In genomic region chr12:64478661-64479060, GRCh38 we compare ENCODE assay signal across 16 cellular contexts. TPM values are rescaled to one million over a fixed set of nuclear protein-coding genes. Genes with fewer than 3 reads are reported as not detected.
DNase-seq lines count a peak whose midpoint lies in the region; ATAC-seq, FAIRE-seq and TF ChIP-seq lines count a peak whose summit lies in the region.
"Had no signal": no experiment of that assay in that cellular context is flagged by ENCODE, and none has a peak within 500 bp of the region (broad histone marks: within the 10 kb centered on the region; RNA-seq: fewer than 3 reads in every experiment).

No MANE protein-coding gene starts in this region.

- H3K4me1 ChIP-seq in HepG2 (ENCODE audit: insufficient read depth, low read length) = no peaks in the 10 kb centered on the region
- no peaks in the 10 kb centered on the region for H3K4me1 ChIP-seq in right lobe of liver
- H3K4me1 ChIP-seq in Loucy (ENCODE audit: insufficient read depth, low read length, poor library complexity, severe bottlenecking) = peaks cover 10% of the 10 kb centered on the region
- no peaks in the 10 kb centered on the region for H3K4me1 ChIP-seq in fibroblast of lung (ENCODE audit: control insufficient read depth, extremely low read depth, insufficient read depth, low read length)
- H3K4me1 ChIP-seq: BLaER1 had no signal

- no peaks in the 10 kb centered on the region for H3F3A ChIP-seq in Loucy (ENCODE audit: low read depth)

- no peaks in the 10 kb centered on the region for H3K27me3 ChIP-seq in HepG2 (ENCODE audit: control insufficient read depth in 1 of 2, insufficient read depth in 2 of 2, low read length in 2 of 2)
- H3K27me3 ChIP-seq in right lobe of liver = no peaks in the 10 kb centered on the region
- no peaks in the 10 kb centered on the region for H3K27me3 ChIP-seq in Loucy (ENCODE audit: insufficient read depth, low read length, poor library complexity, severe bottlenecking)
- H3K27me3 ChIP-seq in fibroblast of lung (ENCODE audit: control insufficient read depth, insufficient read depth, low read length) = no peaks in the 10 kb centered on the region
- H3K27me3 ChIP-seq: BLaER1 had no signal

- CTCF ChIA-PET in HepG2 (lab: Yijun Ruan, JAX; ENCODE audit: low intra/inter-chr PET ratio, low total read pairs) = no interaction called here

- H3K79me2 ChIP-seq in HepG2 (ENCODE audit: insufficient read depth, low read length) (peaks cover 8% of the 10 kb centered on the region), Loucy (ENCODE audit: insufficient read depth, low read length) (peaks cover 13% of the 10 kb centered on the region), fibroblast of lung (ENCODE audit: control insufficient read depth, insufficient read depth, low read length) (peaks cover 8% of the 10 kb centered on the region)

- no peak for TF ChIP-seq CTCF in HepG2 (CRISPR knock-in tag; IDR thresholded peaks at IDR 0.05)
- TF ChIP-seq CTCF in right lobe of liver (IDR thresholded peaks at IDR 0.05) = no peak
- TF ChIP-seq CTCF in Loucy (conservative IDR thresholded peaks at IDR 0.05; ENCODE audit: low read length) = no peak
- TF ChIP-seq CTCF in fibroblast of lung (conservative IDR thresholded peaks at IDR 0.05 in 1 of 2, IDR thresholded peaks at IDR 0.05 in 1 of 2; ENCODE audit: low read depth in 1 of 2, low read length in 2 of 2) = no peak

- TF ChIP-seq EP300 in HepG2 (IDR thresholded peaks at IDR 0.05; ENCODE audit: low read depth in 2 of 2, low read length in 2 of 2) (no peak), HepG2 (CRISPR knock-in tag; IDR thresholded peaks at IDR 0.05; ENCODE audit: borderline replicate concordance) (no peak)

- no peak overlapping the region for H3K4me3 ChIP-seq in HepG2 (replicated peaks in 1 of 3; ENCODE audit: insufficient read depth in 1 of 3, low read depth in 2 of 3, low read length in 3 of 3)
- no peak overlapping the region for H3K4me3 ChIP-seq in right lobe of liver
- no peak overlapping the region for H3K4me3 ChIP-seq in Loucy (ENCODE audit: low read length, poor library complexity, severe bottlenecking)
- H3K4me3 ChIP-seq in fibroblast of lung (replicated peaks in 1 of 4; ENCODE audit: control extremely low read depth in 1 of 4, insufficient read depth in 1 of 4, low read depth in 3 of 4, low read length in 4 of 4) = no peak overlapping the region
- H3K4me3 ChIP-seq: BLaER1, HAP-1 had no signal

- no peaks in the 10 kb centered on the region for H3K9me2 ChIP-seq in Loucy (replicated peaks; ENCODE audit: low read depth, low read length)

- no peak overlapping the region for H3K9ac ChIP-seq in HepG2 (ENCODE audit: insufficient read depth, low read depth, low read length)
- H3K9ac ChIP-seq in Loucy (ENCODE audit: low read depth, low read length, poor library complexity, severe bottlenecking) = no peak overlapping the region
- peak overlapping the region; percentile 7 for H3K9ac ChIP-seq in fibroblast of lung (ENCODE audit: insufficient read depth, low read length)
- H3K9ac ChIP-seq: BLaER1 had no signal

- no TSS peak for BruUV-seq in HepG2 (replicated peaks; lab: Mats Ljungman, UMichigan)

- DNase-seq in HepG2 (ENCODE audit: low spot score) (no peak), right lobe of liver (no peak), fibroblast of lung (ENCODE audit: low read depth in 2 of 2) (no peak), substantia nigra (lab: John Stamatoyannopoulos, UW) (no peak), dedifferentiated amniotic fluid mesenchymal stem cell (ENCODE audit: extremely low spot score) (no peak)
- DNase-seq: CD4-positive, alpha-beta memory T cell; DMS153; DMS79; GF-D8; GOT3 had no signal

- H3K9me3 ChIP-seq in HepG2 (ENCODE audit: low read length) (no peaks in the 10 kb centered on the region), right lobe of liver (peaks cover 0 to 2% (median 0%) of the 10 kb centered on the region in 4 donors), Loucy (ENCODE audit: insufficient read depth, low read depth, low read length) (peaks cover 5% of the 10 kb centered on the region; the same call in 1 of the 2 replicates), fibroblast of lung (ENCODE audit: control insufficient read depth, insufficient read depth, low read depth, low read length) (no peaks in the 10 kb centered on the region)
- H3K9me3 ChIP-seq: HAP-1 had no signal

- in situ Hi-C loops in HepG2 (cut with HindIII; ENCODE audit: extremely low pct_ligation_motif_present, low pct_unique_long_range_greater_than_20kb) = no loop called here

- H3K27ac ChIP-seq in HepG2 (ENCODE audit: extremely low read length, insufficient read depth, low read length) = no peak overlapping the region
- H3K27ac ChIP-seq in right lobe of liver = no peak overlapping the region
- H3K27ac ChIP-seq in fibroblast of lung (ENCODE audit: insufficient read depth, low read length) = no peak overlapping the region
- H3K27ac ChIP-seq in substantia nigra (ENCODE audit: low read depth, low read length, poor library complexity, severe bottlenecking) = no peak overlapping the region
- H3K27ac ChIP-seq: 22Rv1, BLaER1 had no signal

- FAIRE-seq in HepG2 (lab: Jason Lieb, UNC) = no peak
- FAIRE-seq: HTR-8/SVneo had no signal

- ATAC-seq in HepG2 (no peak), right lobe of liver (no peak), HG03460 (IDR thresholded peaks at IDR 0.05; ENCODE audit: unreplicated experiment) (no peak)

- POLR2A ChIA-PET in HepG2 (lab: Yijun Ruan, JAX) = no interaction called here

- no peak for TF ChIP-seq RAD21 in HepG2 (CRISPR knock-in tag; IDR thresholded peaks at IDR 0.05)

- H3K36me3 ChIP-seq in HepG2 (replicated peaks in 1 of 2; ENCODE audit: control insufficient read depth in 1 of 2, insufficient read depth in 2 of 2, low read length in 2 of 2) (peaks cover 4 to 52% of the 10 kb centered on the region in 2 experiments), right lobe of liver (peaks cover 0 to 36% (median 10%) of the 10 kb centered on the region in 4 donors), Loucy (ENCODE audit: insufficient read depth, low read length) (peaks cover 63% of the 10 kb centered on the region), fibroblast of lung (ENCODE audit: control insufficient read depth, insufficient read depth, low read length) (peaks cover 6% of the 10 kb centered on the region)

- H2AFZ ChIP-seq in HepG2 (ENCODE audit: low read length) = no peak overlapping the region
- no peak overlapping the region for H2AFZ ChIP-seq in Loucy (ENCODE audit: low read length)
- H2AFZ ChIP-seq in fibroblast of lung (ENCODE audit: low read length) = no peak overlapping the region

- intact Hi-C loops in HepG2 (cut with micrococcal nuclease; ENCODE audit: unreplicated experiment) = no loop called here
- intact Hi-C loops in right lobe of liver (cut with DNase I) = loop anchor here in 1 of 2 donors (10.0 kb wide), 1 partner anchor 54 kb away; no protein-coding TSS in a partner anchor

- TF ChIP-seq POLR2A in HepG2 (IDR thresholded peaks at IDR 0.05; ENCODE audit: insufficient read depth in 1 of 2, low read depth in 2 of 2, low read length in 2 of 2) = no peak
- no peak for TF ChIP-seq POLR2A in right lobe of liver (IDR thresholded peaks at IDR 0.05)

- H4K20me1 ChIP-seq in HepG2 (ENCODE audit: insufficient read depth, low read length) (no peaks in the 10 kb centered on the region), Loucy (ENCODE audit: insufficient read depth, low read length, poor library complexity, severe bottlenecking) (peaks cover 18% of the 10 kb centered on the region), fibroblast of lung (ENCODE audit: control insufficient read depth, extremely low read depth, insufficient read depth, low read length) (no peaks in the 10 kb centered on the region)
- H4K20me1 ChIP-seq: BLaER1 had no signal

- no peak overlapping the region for H3K4me2 ChIP-seq in HepG2 (ENCODE audit: low read depth, low read length)
- H3K4me2 ChIP-seq in Loucy (ENCODE audit: low read depth, low read length, poor library complexity, severe bottlenecking) = peak overlapping the region; percentile 2
- no peak overlapping the region for H3K4me2 ChIP-seq in fibroblast of lung (ENCODE audit: extremely low read depth, insufficient read depth, low read length)
- H3K4me2 ChIP-seq: BLaER1 had no signal

TF ChIP-seq in HepG2, 621 proteins besides CTCF, POLR2A, EP300 and RAD21 (continues in another document):
- TF ChIP-seq SP2 (CRISPR knock-in tag; IDR thresholded peaks at IDR 0.05) (no peak), HNF4A (CRISPR knock-in tag; IDR thresholded peaks at IDR 0.05) (no peak), MAFK (conservative IDR thresholded peaks at IDR 0.05 in 1 of 2, IDR thresholded peaks at IDR 0.05 in 1 of 2; ENCODE audit: low read length in 2 of 2) (peak; percentile 92 to 95), ZNF260 (CRISPR knock-in tag; IDR thresholded peaks at IDR 0.05; ENCODE audit: borderline replicate concordance, low read depth) (no peak)

RNA-seq across cellular contexts. Expression of gene TBK1, which starts 26.7 kb away (rescaled TPM):
- total RNA-seq in HepG2 (2016; rRNA removed; fragmentation: Illumina TruSeq; extraction: Trizol) (25.2 and 35.1 TPM in 2 replicates), right lobe of liver (10 to 100 TPM in 5 of 6 experiments, 1 to 10 TPM in 1; 9.0 to 21.8 (median 14.0) TPM), fibroblast of lung (35.4 and 42.9 TPM in 2 replicates)
- 4.1 and 5.1 TPM in 2 replicates for total RNA-seq in HepG2 (2016; cell fraction: cytosol; rRNA removed; fragmentation: Illumina TruSeq; extraction: Trizol; ENCODE audit: low read depth)
- total RNA-seq in HepG2 (2016; cell fraction: insoluble cytoplasmic fraction; rRNA removed; fragmentation: Illumina TruSeq; extraction: Trizol) = 26.1 and 35.7 TPM in 2 replicates
- total RNA-seq in HepG2 (2016; cell fraction: membrane; rRNA removed; fragmentation: Illumina TruSeq; extraction: Trizol) = 9.1 and 10.7 TPM in 2 replicates
- total RNA-seq in HepG2 (2016; cell fraction: nucleus; rRNA removed; fragmentation: Illumina TruSeq; extraction: Trizol) = 27.9 and 29.9 TPM in 2 replicates
- polyA plus RNA-seq in HepG2 (2011; rRNA removed) (7.4 and 10.3 TPM in 2 replicates), fibroblast of lung (20.0 and 26.5 TPM in 2 replicates)
- 2.6 and 4.7 TPM in 2 replicates for polyA plus RNA-seq in HepG2 (2011; cell fraction: cytosol; rRNA removed)
- polyA plus RNA-seq in HepG2 (2011; cell fraction: nucleus; rRNA removed) = 5.4 and 7.0 TPM in 2 replicates
- 11.9 and 14.4 TPM in 2 replicates for polyA plus RNA-seq in HepG2 (2012)
- polyA plus RNA-seq in HepG2 (2016; cell fraction: cytosol; fragmentation: Illumina TruSeq; extraction: Trizol; ENCODE audit: low read depth) = 1.2 and 1.5 TPM in 2 replicates
- polyA plus RNA-seq in HepG2 (2016; cell fraction: insoluble cytoplasmic fraction; fragmentation: Illumina TruSeq; extraction: Trizol; ENCODE audit: low read depth) = 30.1 and 30.9 TPM in 2 replicates
- polyA plus RNA-seq in HepG2 (2016; cell fraction: membrane; fragmentation: Illumina TruSeq; extraction: Trizol; ENCODE audit: low read depth) = 3.0 and 3.8 TPM in 2 replicates
- 36.9 and 38.5 TPM in 2 replicates for polyA plus RNA-seq in HepG2 (2016; cell fraction: nucleus; fragmentation: Illumina TruSeq; extraction: Trizol; ENCODE audit: insufficient read depth, low read depth)
- 2.3 and 5.9 TPM in 2 replicates for polyA minus RNA-seq in HepG2 (2011; rRNA and poly(A)+ RNA removed; ENCODE audit: low replicate concordance)
- 6.1 and 6.8 TPM in 2 replicates for polyA minus RNA-seq in HepG2 (2011; cell fraction: cytosol; rRNA and poly(A)+ RNA removed)
- 33.8 and 36.3 TPM in 2 replicates for polyA minus RNA-seq in HepG2 (2011; cell fraction: nucleus; rRNA and poly(A)+ RNA removed)
- 14.2 and 17.8 TPM in 2 replicates for polyA plus RNA-seq in fibroblast of lung (2012)
- 0.27 and 0.74 TPM in 2 replicates for polyA minus RNA-seq in fibroblast of lung (ENCODE audit: low replicate concordance)
